31 cellular contexts compared by ENCODE assay signal in genomic region chr11:47461876-47462275, GRCh38. TPM values are rescaled to one million over a fixed set of nuclear protein-coding genes. Genes with fewer than 3 reads are reported as not detected.
A peak's percentile ranks its signal among the peaks of the same experiment; 100 is the strongest.
DNase-seq lines count a peak whose midpoint lies in the region; ATAC-seq and TF ChIP-seq lines count a peak whose summit lies in the region.
"Had no signal": no experiment of that assay in that cellular context is flagged by ENCODE, and none has a peak within 500 bp of the region (broad histone marks: within the 10 kb centered on the region; RNA-seq: fewer than 3 reads in every experiment).

No MANE protein-coding gene starts in this region.

- TF ChIP-seq POLR2A in esophagus squamous epithelium (IDR thresholded peaks at IDR 0.05): no peak

- no peaks in the 10 kb centered on the region for H3K9me3 ChIP-seq in T-helper 17 cell (ENCODE audit: control insufficient read depth, low read length, poor library complexity, severe bottlenecking)
- H3K9me3 ChIP-seq in upper lobe of right lung: no peaks in the 10 kb centered on the region
- H3K9me3 ChIP-seq in esophagus squamous epithelium: no peaks in the 10 kb centered on the region
- H3K9me3 ChIP-seq: A549, breast epithelium, esophagus muscularis mucosa, prostate gland, sigmoid colon, vagina had no signal

- H3K4me1 ChIP-seq in upper lobe of right lung: peaks cover 9% of the 10 kb centered on the region
- H3K4me1 ChIP-seq in esophagus squamous epithelium: peaks cover 2 to 20% (median 10%) of the 10 kb centered on the region in 3 donors

- WGBS in esophagus squamous epithelium, 2 donors: 93 to 95% methylated on average over 6 to 7 of the region's 7 CpGs

- intact Hi-C loops in upper lobe of right lung (cut with DNase I) (no loop called here), esophagus squamous epithelium (cut with DNase I) (no loop called here)

- H3K4me3 ChIP-seq in upper lobe of right lung: no peak overlapping the region
- no peak overlapping the region for H3K4me3 ChIP-seq in esophagus squamous epithelium
- H3K4me3 ChIP-seq: A549, breast epithelium, coronary artery, esophagus muscularis mucosa, hepatocyte, prostate gland, sigmoid colon, vagina had no signal

- H3K27me3 Mint-ChIP-seq in activated T-cell treated with anti-CD3 and anti-CD28 coated beads, Interleukin-2, amount 50 U/mL, for 72 hours (ENCODE audit: low read depth): no peaks in the 10 kb centered on the region
- H3K27me3 Mint-ChIP-seq in activated T-cell treated with anti-CD3 and anti-CD28 coated beads, Interleukin-2, amount 50 U/mL, for 4 hours (ENCODE audit: low read depth): no peaks in the 10 kb centered on the region
- no peaks in the 10 kb centered on the region for H3K27me3 Mint-ChIP-seq in T-helper 17 cell
- H3K27me3 Mint-ChIP-seq in glutamatergic neuron (ENCODE audit: unreplicated experiment): peaks cover 5% of the 10 kb centered on the region
- H3K27me3 Mint-ChIP-seq: CD4-positive, alpha-beta T cell; IgD-negative memory B cell; stimulated activated naive CD8-positive, alpha-beta T cell treated with anti-CD3 and anti-CD28 coated beads, Interleukin-15, Interleukin-2, amounts not matched to agents 100 ng/mL and 50 ng/mL, for 24 hours had no signal

- H3K36me3 ChIP-seq in upper lobe of right lung (peaks cover 27% of the 10 kb centered on the region), esophagus squamous epithelium (peaks cover 0 to 78% (median 0%) of the 10 kb centered on the region in 3 donors)
- H3K36me3 ChIP-seq: breast epithelium, prostate gland, vagina had no signal

- no peak overlapping the region for H3K27ac ChIP-seq in upper lobe of right lung
- H3K27ac ChIP-seq in esophagus squamous epithelium: no peak overlapping the region
- H3K27ac ChIP-seq: A549, breast epithelium, coronary artery, esophagus muscularis mucosa, hepatocyte, prostate gland, sigmoid colon, vagina had no signal

- no peak overlapping the region for H3K4me3 Mint-ChIP-seq in activated T-cell treated with anti-CD3 and anti-CD28 coated beads, Interleukin-2, amount 50 U/mL, for 72 hours
- no peak overlapping the region for H3K4me3 Mint-ChIP-seq in activated T-cell treated with anti-CD3 and anti-CD28 coated beads, Interleukin-2, amount 50 U/mL, for 4 hours
- H3K4me3 Mint-ChIP-seq in T-helper 17 cell: no peak overlapping the region
- peak overlapping the region; percentile 25 for H3K4me3 Mint-ChIP-seq in glutamatergic neuron (ENCODE audit: unreplicated experiment)
- H3K4me3 Mint-ChIP-seq: CD4-positive, alpha-beta T cell; IgD-negative memory B cell; stimulated activated naive CD8-positive, alpha-beta T cell treated with anti-CD3 and anti-CD28 coated beads, Interleukin-15, Interleukin-2, amounts not matched to agents 100 ng/mL and 50 ng/mL, for 24 hours; T-helper 1 cell treated with Interleukin-12 subunit alpha and Interleukin-12 subunit beta and Interleukin-4 antibody, amounts not matched to agents 30 μg/mL and 1 μg/mL, for 36 hours had no signal

- H3K27ac Mint-ChIP-seq in activated T-cell treated with anti-CD3 and anti-CD28 coated beads, Interleukin-2, amount 50 U/mL, for 72 hours: peak overlapping the region; percentile 2
- peak overlapping the region; percentile 29 for H3K27ac Mint-ChIP-seq in T-helper 17 cell
- H3K27ac Mint-ChIP-seq in glutamatergic neuron (ENCODE audit: unreplicated experiment): peak overlapping the region; percentile 75
- H3K27ac Mint-ChIP-seq: CD4-positive, alpha-beta T cell; IgD-negative memory B cell; stimulated activated naive CD8-positive, alpha-beta T cell treated with anti-CD3 and anti-CD28 coated beads, Interleukin-15, Interleukin-2, amounts not matched to agents 100 ng/mL and 50 ng/mL, for 24 hours; T-helper 1 cell treated with Interleukin-12 subunit alpha and Interleukin-12 subunit beta and Interleukin-4 antibody, amounts not matched to agents 30 μg/mL and 1 μg/mL, for 36 hours had no signal

- no peak for TF ChIP-seq CTCF in glutamatergic neuron (IDR thresholded peaks at IDR 0.05; ENCODE audit: partially characterized antibody, unreplicated experiment)
- no peak for TF ChIP-seq CTCF in upper lobe of right lung (IDR thresholded peaks at IDR 0.05)
- no peak for TF ChIP-seq CTCF in esophagus squamous epithelium (IDR thresholded peaks at IDR 0.05)

- DNase-seq in activated T-cell treated with anti-CD3 and anti-CD28 coated beads, Interleukin-2, amount 50 U/mL, for 72 hours: no peak
- DNase-seq in activated T-cell treated with anti-CD3 and anti-CD28 coated beads, Interleukin-2, amount 50 U/mL, for 4 hours: no peak
- DNase-seq in T-helper 17 cell: no peak
- DNase-seq in glutamatergic neuron: no peak
- peak; percentile 32 for DNase-seq in upper lobe of right lung
- no peak for DNase-seq in esophagus squamous epithelium (lab: John Stamatoyannopoulos, UW)
- no peak for DNase-seq in globus pallidus (ENCODE audit: low spot score)
- no peak for DNase-seq in SIG-M5 (lab: John Stamatoyannopoulos, UW)
- DNase-seq: AML-193; amniotic stem cell; CD4-positive, alpha-beta T cell; effector memory CD4-positive, alpha-beta T cell; left colon; mesenchymal stem cell; NCI-H1092 treated with DMSO at 0.1 percent for 48 hours; NCI-H187; NCI-H526 treated with DMSO at 0.1 percent for 48 hours; sigmoid colon; stimulated activated CD4-positive, alpha-beta T cell treated with anti-CD3 and anti-CD28 coated beads, Interleukin-15, amount 100 ng/mL, for 24 hours had no signal

- H3K4me1 Mint-ChIP-seq in activated T-cell treated with anti-CD3 and anti-CD28 coated beads, Interleukin-2, amount 50 U/mL, for 72 hours (ENCODE audit: low read depth): no peaks in the 10 kb centered on the region
- no peaks in the 10 kb centered on the region for H3K4me1 Mint-ChIP-seq in activated T-cell treated with anti-CD3 and anti-CD28 coated beads, Interleukin-2, amount 50 U/mL, for 4 hours (ENCODE audit: low read depth)
- H3K4me1 Mint-ChIP-seq in T-helper 17 cell (peaks cover 4% of the 10 kb centered on the region), glutamatergic neuron (ENCODE audit: low read depth, unreplicated experiment) (peaks cover 25% of the 10 kb centered on the region)

- H3K36me3 Mint-ChIP-seq in activated T-cell treated with anti-CD3 and anti-CD28 coated beads, Interleukin-2, amount 50 U/mL, for 72 hours (ENCODE audit: insufficient read depth in 2 of 2): no peaks in the 10 kb centered on the region
- H3K36me3 Mint-ChIP-seq in activated T-cell treated with anti-CD3 and anti-CD28 coated beads, Interleukin-2, amount 50 U/mL, for 4 hours (ENCODE audit: insufficient read depth): peaks cover 11% of the 10 kb centered on the region
- H3K36me3 Mint-ChIP-seq in T-helper 17 cell (ENCODE audit: low read depth) (no peaks in the 10 kb centered on the region), glutamatergic neuron (ENCODE audit: unreplicated experiment) (no peaks in the 10 kb centered on the region)

- H3K27me3 ChIP-seq in upper lobe of right lung (no peaks in the 10 kb centered on the region), esophagus squamous epithelium (no peaks in the 10 kb centered on the region)
- H3K27me3 ChIP-seq: breast epithelium, esophagus muscularis mucosa, hepatocyte, sigmoid colon, vagina had no signal

- H3K9me3 Mint-ChIP-seq in activated T-cell treated with anti-CD3 and anti-CD28 coated beads, Interleukin-2, amount 50 U/mL, for 72 hours: no peaks in the 10 kb centered on the region
- no peaks in the 10 kb centered on the region for H3K9me3 Mint-ChIP-seq in activated T-cell treated with anti-CD3 and anti-CD28 coated beads, Interleukin-2, amount 50 U/mL, for 4 hours
- peaks cover 3% of the 10 kb centered on the region for H3K9me3 Mint-ChIP-seq in glutamatergic neuron (ENCODE audit: unreplicated experiment)
- H3K9me3 Mint-ChIP-seq: CD4-positive, alpha-beta T cell; IgD-negative memory B cell; stimulated activated naive CD8-positive, alpha-beta T cell treated with anti-CD3 and anti-CD28 coated beads, Interleukin-15, Interleukin-2, amounts not matched to agents 100 ng/mL and 50 ng/mL, for 24 hours; T-helper 1 cell treated with Interleukin-12 subunit alpha and Interleukin-12 subunit beta and Interleukin-4 antibody, amounts not matched to agents 30 μg/mL and 1 μg/mL, for 36 hours had no signal

- ATAC-seq in activated T-cell treated with anti-CD3 and anti-CD28 coated beads, Interleukin-2, amount 50 U/mL, for 72 hours (replicated peaks in 1 of 2): no peak
- no peak for ATAC-seq in activated T-cell treated with anti-CD3 and anti-CD28 coated beads, Interleukin-2, amount 50 U/mL, for 4 hours
- ATAC-seq in T-helper 17 cell (no peak), upper lobe of right lung (no peak)
- ATAC-seq: A549, left colon had no signal

RNA-seq across cellular contexts. Expression of gene RAPSN, which starts 12.9 kb away (rescaled TPM):
- total RNA-seq in activated T-cell treated with anti-CD3 and anti-CD28 coated beads, Interleukin-2, amount 50 U/mL, for 72 hours: 1 to 10 TPM in 1 of 2 donors, under 1 TPM in 1; 0.77 to 1.3 TPM
- total RNA-seq in activated T-cell treated with anti-CD3 and anti-CD28 coated beads, Interleukin-2, amount 50 U/mL, for 4 hours: under 1 TPM; 0.46 to 0.53 (median 0.52) TPM
- total RNA-seq in T-helper 17 cell (1 to 10 TPM; 3.0 to 3.1 TPM), glutamatergic neuron (ENCODE audit: unreplicated experiment) (0.54 TPM), upper lobe of right lung (0.64 TPM), esophagus squamous epithelium (under 1 TPM in 1 of 4 donors, not detected in 3; 0.38 TPM)
- total RNA-seq: frontal cortex, hepatocyte, RPMI7951, vagina had no signal

RNA-seq across cellular contexts. Expression of gene PSMC3, which starts 35.6 kb away (rescaled TPM):
- 100 to 1,000 TPM; 121 to 149 TPM for total RNA-seq in activated T-cell treated with anti-CD3 and anti-CD28 coated beads, Interleukin-2, amount 50 U/mL, for 72 hours
- 100 to 1,000 TPM; 275 to 300 (median 299) TPM for total RNA-seq in activated T-cell treated with anti-CD3 and anti-CD28 coated beads, Interleukin-2, amount 50 U/mL, for 4 hours
- total RNA-seq in T-helper 17 cell (10 to 100 TPM; 47.8 to 55.2 TPM), glutamatergic neuron (ENCODE audit: unreplicated experiment) (112 TPM), upper lobe of right lung (79.4 TPM), esophagus squamous epithelium (100 to 1,000 TPM in 3 of 4 donors, 10 to 100 TPM in 1; 72.9 to 134 (median 122) TPM)

RNA-seq across cellular contexts. Expression of gene SLC39A13, which starts 53.5 kb away (rescaled TPM):
- total RNA-seq in activated T-cell treated with anti-CD3 and anti-CD28 coated beads, Interleukin-2, amount 50 U/mL, for 72 hours: 10 to 100 TPM; 16.2 to 21.0 TPM
- 10 to 100 TPM; 18.7 to 20.8 (median 19.5) TPM for total RNA-seq in activated T-cell treated with anti-CD3 and anti-CD28 coated beads, Interleukin-2, amount 50 U/mL, for 4 hours
- total RNA-seq in T-helper 17 cell (10 to 100 TPM; 31.6 to 31.8 TPM), glutamatergic neuron (ENCODE audit: unreplicated experiment) (60.0 TPM), upper lobe of right lung (62.0 TPM), esophagus squamous epithelium (10 to 100 TPM; 10.9 to 44.3 (median 13.8) TPM)

Comparison
In these comparisons a context has a peak if more than half of its experiments do, and no peak if none do; other contexts are left out.
1. H3K27ac Mint-ChIP-seq: peak in every context shown above with its lines; median percentile 75 in glutamatergic neuron; 29 in T-helper 17 cell; 2 in activated T-cell treated with anti-CD3 and anti-CD28 coated beads, Interleukin-2, amount 50 U/mL, for 72 hours.